ENCODE assay signal across 8 cellular contexts in the genomic region with DNA sequence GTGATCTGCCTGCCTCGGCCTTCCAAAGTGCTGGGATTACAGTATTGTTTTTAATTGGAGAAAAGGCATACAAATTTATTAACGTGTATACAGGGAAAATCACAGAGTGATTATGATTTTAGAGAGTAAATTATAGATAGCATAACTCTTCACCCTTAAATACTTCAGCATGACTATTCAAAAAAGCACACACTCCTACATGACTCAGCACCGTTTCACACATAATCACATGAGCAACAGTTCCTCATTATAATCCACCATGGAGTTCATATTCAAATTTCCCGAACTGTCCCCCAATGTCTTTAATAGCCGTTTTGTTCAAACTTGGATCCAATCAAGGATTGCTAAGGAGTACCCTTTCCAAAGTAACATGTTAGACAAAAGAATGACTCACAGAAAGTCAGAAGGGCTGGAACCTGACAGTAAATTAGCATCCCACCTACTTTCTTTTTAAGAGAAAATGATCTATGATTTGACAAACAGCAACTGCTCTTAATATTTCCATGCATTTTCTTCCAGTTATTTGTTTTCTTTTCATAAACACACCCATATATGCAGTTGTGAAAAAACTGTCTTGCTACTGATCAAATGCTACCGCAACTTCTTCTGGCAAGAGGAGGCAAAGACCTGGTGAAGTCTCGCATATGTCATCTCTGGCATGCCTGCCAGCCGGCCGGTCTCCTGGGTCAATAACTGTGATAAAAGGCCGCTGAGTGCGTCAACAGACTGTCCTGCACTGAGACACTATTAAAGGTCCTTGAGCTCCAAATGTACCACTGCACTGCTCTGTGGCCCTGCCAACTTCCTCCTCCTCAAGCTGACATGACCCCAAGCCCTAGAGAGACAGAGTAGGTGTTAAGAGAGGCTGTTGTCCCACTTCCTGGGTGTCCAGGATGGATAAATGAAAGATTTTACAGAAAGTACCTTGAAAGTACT. TPM values are rescaled to one million over a fixed set of nuclear protein-coding genes. Genes with fewer than 3 reads are reported as not detected.
DNase-seq lines count a peak whose midpoint lies in the region; ATAC-seq, FAIRE-seq and TF ChIP-seq lines count a peak whose summit lies in the region.

No MANE protein-coding gene starts in this region.

- intact Hi-C loops in breast epithelium (cut with DNase I; ENCODE audit: low total_unique reads) (no loop called here), Calu3 (cut with micrococcal nuclease; ENCODE audit: unreplicated experiment) (no loop called here)

- WGBS in lung, 2 donors: 37 to 48% methylated on average over 11 of the region's 11 CpGs

- H3K27me3 ChIP-seq in breast epithelium (no peaks in the 10 kb centered on the region), lung (ENCODE audit: control insufficient read depth, insufficient read depth) (no peaks in the 10 kb centered on the region)

- no TSS peak for BruUV-seq in Calu3 (replicated peaks; lab: Mats Ljungman, UMichigan)

- no peaks in the 10 kb centered on the region for H3K9me3 Mint-ChIP-seq in Calu3 (ENCODE audit: low read depth, unreplicated experiment)

- TF ChIP-seq CTCF in GM12864 (IDR thresholded peaks at IDR 0.05; ENCODE audit: low read depth, low read length, missing control alignments) (no peak), breast epithelium (IDR thresholded peaks at IDR 0.05) (no peak), lung (IDR thresholded peaks at IDR 0.05; ENCODE audit: control extremely low read depth, extremely low read depth) (no peak), Calu3 (IDR thresholded peaks at IDR 0.05; ENCODE audit: unreplicated experiment) (no peak)

- no peak for FAIRE-seq in H54 (lab: Jason Lieb, UNC)

- no peak overlapping the region for H3K4me3 Mint-ChIP-seq in Calu3 (ENCODE audit: low read depth, unreplicated experiment)

- H3K4me1 ChIP-seq in breast epithelium (peaks cover 8 to 20% of the 10 kb centered on the region in 2 donors), lung (ENCODE audit: control insufficient read depth in 2 of 2, insufficient read depth in 2 of 2, low read length in 2 of 2) (peaks cover 25 to 33% of the 10 kb centered on the region in 2 donors)

- TF ChIP-seq POLR2A in breast epithelium (IDR thresholded peaks at IDR 0.05): no peak
- no peak for TF ChIP-seq POLR2A in H54 (IDR thresholded peaks at IDR 0.05; ENCODE audit: low read depth, low read length)

- H3K36me3 ChIP-seq in breast epithelium: no peaks in the 10 kb centered on the region
- peaks cover 0 to 2% of the 10 kb centered on the region in 2 donors for H3K36me3 ChIP-seq in lung (ENCODE audit: control insufficient read depth in 2 of 2, insufficient read depth in 2 of 2, low read length in 2 of 2)

- no peaks in the 10 kb centered on the region for H3K9me3 ChIP-seq in breast epithelium
- no peaks in the 10 kb centered on the region for H3K9me3 ChIP-seq in lung (ENCODE audit: control insufficient read depth in 2 of 2, insufficient read depth in 1 of 2, low read length in 1 of 2)

- CTCF ChIA-PET in Calu3 (lab: Charles Lee): no interaction called here

- H3K4me3 ChIP-seq in GM12864 (ENCODE audit: low read depth, low read length) (peak overlapping the region; percentile 1; the same call in 1 of the 2 replicates), breast epithelium (no peak overlapping the region), lung (no peak overlapping the region)

- DNase-seq in GM12864 (ENCODE audit: low read depth) (no peak), NOMO-1 (lab: John Stamatoyannopoulos, UW; ENCODE audit: unreplicated experiment in 2 of 2) (peak; percentile 38 to 86), breast epithelium (ENCODE audit: low spot score in 2 of 2) (no peak), lung (ENCODE audit: low spot score) (no peak), NCI-H1105 treated with DMSO at 0.1 percent for 48 hours (lab: John Stamatoyannopoulos, UW) (no peak), H54 (ENCODE audit: insufficient read length, low spot score) (no peak), NCI-H1930 (lab: John Stamatoyannopoulos, UW) (no peak), Calu3 (no peak)

- peaks cover 30% of the 10 kb centered on the region for H3K4me1 Mint-ChIP-seq in Calu3 (ENCODE audit: low read depth, unreplicated experiment)

- no peaks in the 10 kb centered on the region for H3K36me3 Mint-ChIP-seq in Calu3 (ENCODE audit: insufficient read depth, unreplicated experiment)

- ATAC-seq in lung (ENCODE audit: insufficient read depth, low FRiP score): peak; percentile 75

- H3K27me3 Mint-ChIP-seq in Calu3 (ENCODE audit: unreplicated experiment): no peaks in the 10 kb centered on the region

- H3K27ac Mint-ChIP-seq in Calu3 (ENCODE audit: unreplicated experiment): no peak overlapping the region

- peak overlapping the region; percentile 20 to 71 for H3K27ac ChIP-seq in breast epithelium
- peak overlapping the region; percentile 78 to 85 for H3K27ac ChIP-seq in lung (ENCODE audit: low read depth in 1 of 2, low read length in 1 of 2)

RNA-seq across cellular contexts. Expression of a gene that starts 31.9 kb away (rescaled TPM):
- total RNA-seq in breast epithelium (10 to 100 TPM; 35.3 to 38.0 (median 37.3) TPM), lung (100 to 1,000 TPM in 1 of 2 donors, 10 to 100 TPM in 1; 56.8 to 134 TPM), Calu3 (2022) (32.5 and 33.4 TPM in 2 replicates)
- 10 to 100 TPM; 38.9 to 53.3 TPM for polyA plus RNA-seq in lung

Comparison
In these comparisons a context has a peak if more than half of its experiments do, and no peak if none do; other contexts are left out.
1. DNase-seq: peak in NOMO-1 (2 of 2); none in GM12864 (single experiment), breast epithelium (0 of 2), lung (single experiment), NCI-H1105 treated with DMSO at 0.1 percent for 48 hours (single experiment), H54 (single experiment), NCI-H1930 (0 of 2) and Calu3 (single experiment).